ENCODE assay signal across 9 cellular contexts in genomic region chr5:80141681-80142080, GRCh38.
DNase-seq lines count a peak whose midpoint lies in the region; ATAC-seq lines count a peak whose summit lies in the region.
"Had no signal": no experiment of that assay in that cellular context is flagged by ENCODE, and none has a peak within 500 bp of the region (broad histone marks: within the 10 kb centered on the region; RNA-seq: fewer than 3 reads in every experiment).

No MANE protein-coding gene starts in this region.

- H3K9me3 ChIP-seq in HUES6 (ENCODE audit: control insufficient read depth, insufficient read depth, low read depth, low read length) (no peaks in the 10 kb centered on the region), iPS-18a (ENCODE audit: control insufficient read depth, low read depth, low read length) (no peaks in the 10 kb centered on the region)

- peaks cover 48% of the 10 kb centered on the region for H3K4me1 Mint-ChIP-seq in activated T-helper 2 cell treated with anti-CD3 and anti-CD28 coated beads, Interferon-gamma antibody, Interleukin-2, Interleukin-4, amounts not matched to agents 10 μg/mL and 5 μg/mL and 100 μg/mL, durations not matched to agents 14 hours and 24 hours and 36 hours (ENCODE audit: low read depth)
- peaks cover 12% of the 10 kb centered on the region for H3K4me1 Mint-ChIP-seq in stimulated activated effector memory CD8-positive, alpha-beta T cell treated with anti-CD3 and anti-CD28 coated beads, Interleukin-12 subunit alpha, Interleukin-12 subunit beta, amount 100 ng/mL, for 72 hours

- intact Hi-C loops in activated T-helper 2 cell treated with anti-CD3 and anti-CD28 coated beads, Interferon-gamma antibody, Interleukin-2, Interleukin-4, amounts not matched to agents 10 μg/mL and 5 μg/mL and 100 μg/mL, durations not matched to agents 14 hours and 24 hours and 36 hours (cut with micrococcal nuclease): no loop called here

- H3K9me3 Mint-ChIP-seq in activated T-helper 2 cell treated with anti-CD3 and anti-CD28 coated beads, Interferon-gamma antibody, Interleukin-2, Interleukin-4, amounts not matched to agents 10 μg/mL and 5 μg/mL and 100 μg/mL, durations not matched to agents 14 hours and 24 hours and 36 hours: no peaks in the 10 kb centered on the region
- H3K9me3 Mint-ChIP-seq in stimulated activated effector memory CD8-positive, alpha-beta T cell treated with anti-CD3 and anti-CD28 coated beads, Interleukin-12 subunit alpha, Interleukin-12 subunit beta, amount 100 ng/mL, for 72 hours: no peaks in the 10 kb centered on the region

- H3K4me3 Mint-ChIP-seq in activated T-helper 2 cell treated with anti-CD3 and anti-CD28 coated beads, Interferon-gamma antibody, Interleukin-2, Interleukin-4, amounts not matched to agents 10 μg/mL and 5 μg/mL and 100 μg/mL, durations not matched to agents 14 hours and 24 hours and 36 hours (ENCODE audit: low read depth): no peak overlapping the region
- no peak overlapping the region for H3K4me3 Mint-ChIP-seq in stimulated activated effector memory CD8-positive, alpha-beta T cell treated with anti-CD3 and anti-CD28 coated beads, Interleukin-12 subunit alpha, Interleukin-12 subunit beta, amount 100 ng/mL, for 72 hours

- H3K9ac ChIP-seq in HUES6 (ENCODE audit: low read length) (peak overlapping the region; percentile 61), iPS-18a (ENCODE audit: low read length) (peak overlapping the region; percentile 58)

- H3K27me3 ChIP-seq in HUES6 (ENCODE audit: control insufficient read depth, insufficient read depth, low read length): no peaks in the 10 kb centered on the region
- no peaks in the 10 kb centered on the region for H3K27me3 ChIP-seq in iPS-18a (ENCODE audit: control insufficient read depth, insufficient read depth, low read length)

- peak overlapping the region; percentile 68 for H3K27ac ChIP-seq in HUES6 (ENCODE audit: low read depth, low read length)
- H3K27ac ChIP-seq in iPS-18a (ENCODE audit: low read length): peak overlapping the region; percentile 94

- H3K27me3 Mint-ChIP-seq in activated T-helper 2 cell treated with anti-CD3 and anti-CD28 coated beads, Interferon-gamma antibody, Interleukin-2, Interleukin-4, amounts not matched to agents 10 μg/mL and 5 μg/mL and 100 μg/mL, durations not matched to agents 14 hours and 24 hours and 36 hours (ENCODE audit: low read depth): no peaks in the 10 kb centered on the region

- ATAC-seq in stimulated activated effector memory CD8-positive, alpha-beta T cell treated with anti-CD3 and anti-CD28 coated beads, Interleukin-12 subunit alpha, Interleukin-12 subunit beta, amount 100 ng/mL, for 72 hours: no peak
- ATAC-seq in GM18870 (IDR thresholded peaks at IDR 0.05; ENCODE audit: unreplicated experiment) (no peak), HG03025 (IDR thresholded peaks at IDR 0.05; ENCODE audit: low FRiP score, unreplicated experiment) (no peak)

- H3K36me3 Mint-ChIP-seq in activated T-helper 2 cell treated with anti-CD3 and anti-CD28 coated beads, Interferon-gamma antibody, Interleukin-2, Interleukin-4, amounts not matched to agents 10 μg/mL and 5 μg/mL and 100 μg/mL, durations not matched to agents 14 hours and 24 hours and 36 hours (ENCODE audit: low read depth): peaks cover 62% of the 10 kb centered on the region
- peaks cover 47% of the 10 kb centered on the region for H3K36me3 Mint-ChIP-seq in stimulated activated effector memory CD8-positive, alpha-beta T cell treated with anti-CD3 and anti-CD28 coated beads, Interleukin-12 subunit alpha, Interleukin-12 subunit beta, amount 100 ng/mL, for 72 hours

- H3K27ac Mint-ChIP-seq in activated T-helper 2 cell treated with anti-CD3 and anti-CD28 coated beads, Interferon-gamma antibody, Interleukin-2, Interleukin-4, amounts not matched to agents 10 μg/mL and 5 μg/mL and 100 μg/mL, durations not matched to agents 14 hours and 24 hours and 36 hours: peak overlapping the region; percentile 43
- peak overlapping the region; percentile 13 for H3K27ac Mint-ChIP-seq in stimulated activated effector memory CD8-positive, alpha-beta T cell treated with anti-CD3 and anti-CD28 coated beads, Interleukin-12 subunit alpha, Interleukin-12 subunit beta, amount 100 ng/mL, for 72 hours

- H3K4me3 ChIP-seq in HUES6 (ENCODE audit: low read depth, low read length) (0 out of 2 replicates have a peak overlapping the region, but pooled peaks have one; percentile 4), iPS-18a (ENCODE audit: low read length) (peak overlapping the region; percentile 36)

- H3K36me3 ChIP-seq in HUES6 (ENCODE audit: control insufficient read depth, insufficient read depth, low read length) (peaks cover 39% of the 10 kb centered on the region), iPS-18a (ENCODE audit: control insufficient read depth, low read depth, low read length) (peaks cover 10% of the 10 kb centered on the region)

- DNase-seq in activated T-helper 2 cell treated with anti-CD3 and anti-CD28 coated beads, Interferon-gamma antibody, Interleukin-2, Interleukin-4, amounts not matched to agents 10 μg/mL and 5 μg/mL and 100 μg/mL, durations not matched to agents 14 hours and 24 hours and 36 hours (ENCODE audit: low spot score): no peak
- no peak for DNase-seq in stimulated activated effector memory CD8-positive, alpha-beta T cell treated with anti-CD3 and anti-CD28 coated beads, Interleukin-12 subunit alpha, Interleukin-12 subunit beta, amount 100 ng/mL, for 72 hours (ENCODE audit: low spot score in 2 of 2)
- DNase-seq in COLO829 (ENCODE audit: low spot score): no peak
- DNase-seq: SHP77; stimulated activated CD4-positive, alpha-beta T cell treated with anti-CD3 and anti-CD28 coated beads, Interleukin-4, amount 100 ng/mL, for 4 hours had no signal

- H3K4me1 ChIP-seq in HUES6 (ENCODE audit: control insufficient read depth, insufficient read depth, low read length) (peaks cover 50% of the 10 kb centered on the region), iPS-18a (ENCODE audit: control insufficient read depth, low read depth, low read length) (peaks cover 49% of the 10 kb centered on the region)
